16 cellular contexts compared by ENCODE assay signal in genomic region chr22:31895317-31896133, GRCh38.
"Had no signal": no experiment of that assay in that cellular context is flagged by ENCODE, and none has a peak within 500 bp of the region (broad histone marks: within the 10 kb centered on the region; RNA-seq: fewer than 3 reads in every experiment).

No MANE protein-coding gene starts in this region.

- H3K27ac Mint-ChIP-seq: dendritic cell treated with granulocyte-macrophage colony-stimulating factor and Interleukin-4, amounts not matched to agents 40 ng/mL and 50 ng/mL, for 4 days; natural killer cell; T-helper 1 cell treated with Interleukin-12 subunit alpha and Interleukin-12 subunit beta and Interleukin-4 antibody, amounts not matched to agents 30 μg/mL and 1 μg/mL, for 36 hours had no signal

- H3K27ac ChIP-seq: esophagus squamous epithelium, thyroid gland had no signal

- H3K4me3 ChIP-seq: esophagus squamous epithelium, thyroid gland had no signal

- DNase-seq: activated CD4-positive, CD25-positive, alpha-beta regulatory T cell; activated CD8-positive, alpha-beta memory T cell treated with anti-CD3 and anti-CD28 coated beads for 24 hours; activated CD8-positive, alpha-beta memory T cell treated with anti-CD3 and anti-CD28 coated beads, Interleukin-2, amount 50 U/mL, for 48 hours; activated effector memory CD4-positive, alpha-beta T cell treated with Interleukin-2 at 50 U/mL for 16 hours; activated T-cell treated with anti-CD3 and anti-CD28 coated beads, Interleukin-2, amount 50 U/mL, for 48 hours; effector CD8-positive, alpha-beta T cell; esophagus squamous epithelium; foreskin fibroblast; natural killer cell; occipital lobe; stimulated activated CD4-positive, alpha-beta T cell treated with anti-CD3 and anti-CD28 coated beads, Interleukin-2, amount 100 ng/mL, for 24 hours; stimulated activated naive CD4-positive, alpha-beta T cell treated with Interleukin-2 at 50 U/mL for 16 hours; thyroid gland had no signal

- H3K4me1 ChIP-seq: esophagus squamous epithelium had no signal

- H3K27me3 Mint-ChIP-seq: dendritic cell treated with granulocyte-macrophage colony-stimulating factor and Interleukin-4, amounts not matched to agents 40 ng/mL and 50 ng/mL, for 4 days had no signal

- H3K4me1 Mint-ChIP-seq: natural killer cell had no signal

- H3K9me3 Mint-ChIP-seq: activated naive CD4-positive, alpha-beta T cell treated with anti-CD3 and anti-CD28 coated beads, Interleukin-2, amount 50 U/mL, for 72 hours; dendritic cell treated with granulocyte-macrophage colony-stimulating factor and Interleukin-4, amounts not matched to agents 40 ng/mL and 50 ng/mL, for 4 days; natural killer cell; T-helper 1 cell treated with Interleukin-12 subunit alpha and Interleukin-12 subunit beta and Interleukin-4 antibody, amounts not matched to agents 30 μg/mL and 1 μg/mL, for 36 hours had no signal

- H3K4me3 Mint-ChIP-seq: dendritic cell treated with granulocyte-macrophage colony-stimulating factor and Interleukin-4, amounts not matched to agents 40 ng/mL and 50 ng/mL, for 4 days; natural killer cell; T-helper 1 cell treated with Interleukin-12 subunit alpha and Interleukin-12 subunit beta and Interleukin-4 antibody, amounts not matched to agents 30 μg/mL and 1 μg/mL, for 36 hours had no signal

- H3K9me3 ChIP-seq: esophagus squamous epithelium, thyroid gland had no signal

- H3K27me3 ChIP-seq: esophagus squamous epithelium, thyroid gland had no signal
